ENCODE assay signal across 8 cellular contexts in the genomic region with DNA sequence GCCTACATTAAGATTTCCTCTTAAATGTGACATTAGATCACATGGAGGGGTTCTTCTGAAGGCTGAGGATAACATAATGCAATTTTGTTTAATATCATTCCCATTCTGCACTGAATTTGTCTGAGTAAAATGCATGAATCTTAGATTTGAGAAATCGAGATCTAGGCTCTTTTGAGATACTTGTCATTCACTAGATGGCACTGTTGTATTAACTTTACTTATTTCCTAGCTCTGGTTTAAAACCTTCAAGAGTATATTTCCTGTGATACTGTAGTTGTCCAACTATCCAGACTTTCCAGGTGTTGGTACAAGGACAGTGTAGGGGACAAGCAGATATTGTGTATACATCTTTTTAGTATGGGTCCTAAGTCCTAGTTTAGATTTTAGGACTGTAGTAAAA.
A peak's percentile ranks its signal among the peaks of the same experiment; 100 is the strongest.
DNase-seq lines count a peak whose midpoint lies in the region; ATAC-seq and TF ChIP-seq lines count a peak whose summit lies in the region.

No MANE protein-coding gene starts in this region.

- H3K4me3 ChIP-seq in AG10803 (ENCODE audit: low read length): no peak overlapping the region
- H3K4me3 ChIP-seq in HCT116 (replicated peaks in 1 of 2; ENCODE audit: low read depth in 1 of 2, low read length in 2 of 2): no peak overlapping the region
- no peak overlapping the region for H3K4me3 ChIP-seq in breast epithelium
- no peak overlapping the region for H3K4me3 ChIP-seq in neuronal stem cell (ENCODE audit: low read length in 2 of 2)
- no peak overlapping the region for H3K4me3 ChIP-seq in prostate gland

- no peaks in the 10 kb centered on the region for H3K27me3 ChIP-seq in HCT116 (ENCODE audit: insufficient read depth, low read length)
- H3K27me3 ChIP-seq in breast epithelium: no peaks in the 10 kb centered on the region
- H3K27me3 ChIP-seq in neuronal stem cell (ENCODE audit: control insufficient read depth in 3 of 3, insufficient read depth in 3 of 3, low read depth in 1 of 3, low read length in 3 of 3): no peaks in the 10 kb centered on the region
- no peaks in the 10 kb centered on the region for H3K27me3 ChIP-seq in prostate gland (replicated peaks; ENCODE audit: insufficient read depth)

- RAD21 ChIA-PET in HCT116 (lab: Charles Lee; ENCODE audit: low non-redundant PET in 1 of 2, low total read pairs in 2 of 2, uncharacterized antibody in 2 of 2, unreplicated experiment in 2 of 2): no interaction called here

- H3K9ac ChIP-seq in HCT116 (ENCODE audit: low read length): no peak overlapping the region
- H3K9ac ChIP-seq in neuronal stem cell (ENCODE audit: low read depth, low read length, poor library complexity): no peak overlapping the region

- H3K36me3 ChIP-seq in HCT116 (ENCODE audit: control insufficient read depth in 1 of 2, insufficient read depth in 2 of 2, low read length in 2 of 2) (no peaks in the 10 kb centered on the region), breast epithelium (no peaks in the 10 kb centered on the region), neuronal stem cell (replicated peaks in 1 of 2; ENCODE audit: control insufficient read depth in 2 of 2, insufficient read depth in 2 of 2, low read length in 2 of 2) (no peaks in the 10 kb centered on the region), prostate gland (no peaks in the 10 kb centered on the region)

- no peak overlapping the region for H3K4me2 ChIP-seq in HCT116 (ENCODE audit: low read length)
- H3K4me2 ChIP-seq in neuronal stem cell (ENCODE audit: insufficient read depth, low read length, poor library complexity, severe bottlenecking): no peak overlapping the region

- no peak overlapping the region for H3K14ac ChIP-seq in neuronal stem cell (ENCODE audit: low read length)

- POLR2A ChIA-PET in HCT116 (lab: Charles Lee): no interaction called here

- H3K27ac ChIP-seq in HCT116 (ENCODE audit: low read depth, low read length) (no peak overlapping the region), breast epithelium (no peak overlapping the region), neuronal stem cell (replicated peaks; ENCODE audit: low read length) (no peak overlapping the region), prostate gland (no peak overlapping the region)

- H4K91ac ChIP-seq in neuronal stem cell (ENCODE audit: low read depth, low read length, poor library complexity): no peak overlapping the region

- no peaks in the 10 kb centered on the region for H4K20me1 ChIP-seq in HCT116 (ENCODE audit: insufficient read depth)

- no peak overlapping the region for H3K4ac ChIP-seq in neuronal stem cell (ENCODE audit: low read length)

- H3K18ac ChIP-seq in neuronal stem cell (ENCODE audit: low read length): no peak overlapping the region

- H3K23ac ChIP-seq in neuronal stem cell (ENCODE audit: low read depth, low read length, poor library complexity): no peak overlapping the region

- H2BK120ac ChIP-seq in neuronal stem cell (ENCODE audit: low read depth, low read length): no peak overlapping the region

- 0 out of 2 replicates have a peak, but pooled peaks have one; percentile 21 for TF ChIP-seq CTCF in AG10803 (conservative IDR thresholded peaks at IDR 0.05; ENCODE audit: low read length)
- TF ChIP-seq CTCF in HCT116 (IDR thresholded peaks at IDR 0.05 in 2 of 3, conservative IDR thresholded peaks at IDR 0.05 in 1 of 3; ENCODE audit: borderline replicate concordance in 1 of 3, insufficient read depth in 1 of 3, low read depth in 2 of 3, low read length in 2 of 3): peak; percentile 6 to 56 (median 19); a peak in 3 of 6 replicates
- TF ChIP-seq CTCF in breast epithelium (IDR thresholded peaks at IDR 0.05): peak in 2 of 3 donors; percentile 26 to 53
- TF ChIP-seq CTCF in prostate gland (IDR thresholded peaks at IDR 0.05): peak in 2 of 4 experiments; percentile 18 to 51

- TF ChIP-seq POLR2A in HCT116 (IDR thresholded peaks at IDR 0.05; ENCODE audit: borderline replicate concordance, extremely low read depth, insufficient read depth, insufficient read length) (no peak), breast epithelium (IDR thresholded peaks at IDR 0.05) (no peak), prostate gland (IDR thresholded peaks at IDR 0.05) (no peak)

- no peak overlapping the region for H2BK12ac ChIP-seq in neuronal stem cell (ENCODE audit: low read length)

- ATAC-seq in HCT116 (0 out of 2 replicates have a peak, but pooled peaks have one; percentile 52), GM18867 (IDR thresholded peaks at IDR 0.05; ENCODE audit: unreplicated experiment) (no peak), HG02852 (IDR thresholded peaks at IDR 0.05; ENCODE audit: unreplicated experiment) (no peak)

- H2BK15ac ChIP-seq in neuronal stem cell (ENCODE audit: low read length): no peak overlapping the region

- no CpG with 5 or more reads among the region's 1 CpG for WGBS in neuronal stem cell (ENCODE audit: extremely low coverage in 2 of 2, insufficient read length in 2 of 2, insufficient replicate concordance in 1 of 2), 2 donors
- 5% methylated on average over 1 of the region's 1 CpG for WGBS in prostate gland

- no peak overlapping the region for H2BK5ac ChIP-seq in neuronal stem cell (ENCODE audit: low read length)

- H3K4me1 ChIP-seq in HCT116 (ENCODE audit: control insufficient read depth in 1 of 2, insufficient read depth in 2 of 2, low read length in 2 of 2) (no peaks in the 10 kb centered on the region), breast epithelium (no peaks in the 10 kb centered on the region), neuronal stem cell (ENCODE audit: control insufficient read depth in 2 of 2, insufficient read depth in 1 of 2, low read depth in 1 of 2, low read length in 2 of 2) (no peaks in the 10 kb centered on the region), prostate gland (replicated peaks) (no peaks in the 10 kb centered on the region)

- H2AK5ac ChIP-seq in neuronal stem cell (ENCODE audit: low read depth, low read length): no peak overlapping the region

- BruUV-seq in HCT116 (replicated peaks; lab: Mats Ljungman, UMichigan): no TSS peak

- intact Hi-C loops in HCT116 (cut with micrococcal nuclease) (loop anchor here (5.0 kb wide), 1 partner anchor 367 kb away; no protein-coding TSS in a partner anchor), breast epithelium (cut with DNase I; ENCODE audit: low total_unique reads) (no loop called here), prostate gland (cut with DNase I) (no loop called here)

- H3K9me3 ChIP-seq in HCT116 (ENCODE audit: control insufficient read depth in 1 of 2, insufficient read depth in 1 of 2, low read depth in 1 of 2, low read length in 2 of 2) (no peaks in the 10 kb centered on the region), breast epithelium (no peaks in the 10 kb centered on the region), neuronal stem cell (replicated peaks in 1 of 2; ENCODE audit: control insufficient read depth in 2 of 2, insufficient read depth in 1 of 2, low read depth in 1 of 2, low read length in 2 of 2) (no peaks in the 10 kb centered on the region), prostate gland (no peaks in the 10 kb centered on the region)

- H3K79me2 ChIP-seq in HCT116 (ENCODE audit: insufficient read depth, low read length): no peaks in the 10 kb centered on the region

- H4K8ac ChIP-seq in neuronal stem cell (ENCODE audit: low read depth, low read length): no peak overlapping the region

- DNase-seq in AG10803 (ENCODE audit: low read depth): peak; percentile 1
- DNase-seq in HCT116 (ENCODE audit: low read depth, low spot score): peak; percentile 15
- DNase-seq in NCI-H446 (lab: John Stamatoyannopoulos, UW): peak; percentile 5 to 55
- no peak for DNase-seq in breast epithelium (ENCODE audit: low spot score in 2 of 2)
- DNase-seq in neuronal stem cell (ENCODE audit: low spot score): peak; percentile 31
- no peak for DNase-seq in prostate gland (ENCODE audit: low spot score)

- TF ChIP-seq RAD21 in HCT116 (IDR thresholded peaks at IDR 0.05; ENCODE audit: low read depth): peak; percentile 46

- no peaks in the 10 kb centered on the region for H3K79me1 ChIP-seq in neuronal stem cell (ENCODE audit: low read depth, low read length)

- CTCF ChIA-PET in HCT116 (lab: Charles Lee): interaction anchor here (1.0 kb wide), 1 partner anchor 85 kb away, joined by 3 read pairs; no protein-coding TSS in a partner anchor

- H2AFZ ChIP-seq in HCT116 (ENCODE audit: low read depth, low read length, poor library complexity, severe bottlenecking): no peak overlapping the region
- H2AFZ ChIP-seq in neuronal stem cell (ENCODE audit: low read length): no peak overlapping the region

- H3K9me2 ChIP-seq in HCT116 (ENCODE audit: insufficient read depth): no peaks in the 10 kb centered on the region

TF ChIP-seq in HCT116, 20 proteins besides CTCF, POLR2A, EP300 and RAD21:
- no peak for TF ChIP-seq EGR1 (IDR thresholded peaks at IDR 0.05; ENCODE audit: low read depth)
- TF ChIP-seq SRF (IDR thresholded peaks at IDR 0.05; ENCODE audit: low read depth): no peak
- TF ChIP-seq CEBPB (IDR thresholded peaks at IDR 0.05; ENCODE audit: low read depth): no peak

Comparison
In these comparisons a context has a peak if more than half of its experiments do, and no peak if none do; other contexts are left out.
1. DNase-seq: peak in AG10803 (single experiment), HCT116 (single experiment), NCI-H446 (2 of 2) and neuronal stem cell (single experiment); none in breast epithelium (0 of 2) and prostate gland (single experiment).